ENCODE assay signal across 8 cellular contexts in genomic region chr10:35447693-35448407, GRCh38.
DNase-seq lines count a peak whose midpoint lies in the region; ATAC-seq and TF ChIP-seq lines count a peak whose summit lies in the region.

No MANE protein-coding gene starts in this region.

- CTCF ChIA-PET in naive thymus-derived CD4-positive, alpha-beta T cell (lab: Charles Lee) = interaction anchor here (0.9 to 1.0 kb wide), 2 partner anchors 9 to 115 kb away, joined by 3 read pairs; no protein-coding TSS in a partner anchor

- peak overlapping the region; percentile 65 for H3K27ac ChIP-seq in naive thymus-derived CD4-positive, alpha-beta T cell (ENCODE audit: low read depth, low read length)

- peaks cover 56 to 83% (median 80%) of the 10 kb centered on the region in 7 donors for H3K4me1 Mint-ChIP-seq in naive thymus-derived CD4-positive, alpha-beta T cell

- ATAC-seq in SK-N-SH treated with all-trans-retinoic acid at 6 μM for 48 hours = peak; percentile 87
- peak; percentile 78 for ATAC-seq in naive thymus-derived CD4-positive, alpha-beta T cell
- ATAC-seq in GM18867 (IDR thresholded peaks at IDR 0.05; ENCODE audit: unreplicated experiment) = no peak
- ATAC-seq in GM21367 (IDR thresholded peaks at IDR 0.05; ENCODE audit: unreplicated experiment) = no peak

- H3K4me3 ChIP-seq in naive thymus-derived CD4-positive, alpha-beta T cell (ENCODE audit: low read length) = peak overlapping the region; percentile 38

- H3K4me3 Mint-ChIP-seq in naive thymus-derived CD4-positive, alpha-beta T cell = peak overlapping the region; percentile 73 to 89 (median 82)

- intact Hi-C loops in naive thymus-derived CD4-positive, alpha-beta T cell (cut with micrococcal nuclease) = loop anchor here (1.0 to 10.0 kb wide), 4 partner anchors 11 to 323 kb away; partner anchors contain the start of genes CCNY (in 1 of the 2) and CREM (in 1 of the 2)

- H3K27ac Mint-ChIP-seq in naive thymus-derived CD4-positive, alpha-beta T cell = peak overlapping the region; percentile 91 to 99 (median 97)

- H3K36me3 ChIP-seq in naive thymus-derived CD4-positive, alpha-beta T cell (ENCODE audit: control insufficient read depth in 2 of 3, insufficient read depth in 3 of 3, low read length in 3 of 3) = peaks cover 0 to 4% (median 0%) of the 10 kb centered on the region in 3 experiments

- H3K9me3 Mint-ChIP-seq in naive thymus-derived CD4-positive, alpha-beta T cell = peaks cover 0 to 34% (median 22%) of the 10 kb centered on the region in 11 donors

- peaks cover 30 to 62% of the 10 kb centered on the region in 2 donors for H3K4me1 ChIP-seq in naive thymus-derived CD4-positive, alpha-beta T cell (ENCODE audit: control insufficient read depth in 2 of 2, insufficient read depth in 2 of 2, low read length in 2 of 2)

- peak; percentile 17 for DNase-seq in activated effector memory CD4-positive, alpha-beta T cell treated with Interleukin-2 at 50 U/mL for 16 hours
- DNase-seq in activated effector memory CD4-positive, alpha-beta T cell treated with anti-CD3 and anti-CD28 coated beads, Interleukin-2, amount 50 U/mL, for 16 hours = no peak
- DNase-seq in effector CD4-positive, alpha-beta T cell = peak; percentile 17
- peak in 7 of 9 donors; percentile 57 to 80 (median 73) for DNase-seq in naive thymus-derived CD4-positive, alpha-beta T cell
- no peak for DNase-seq in occipital lobe (lab: John Stamatoyannopoulos, UW)

- H3K27me3 ChIP-seq in naive thymus-derived CD4-positive, alpha-beta T cell (ENCODE audit: control insufficient read depth in 2 of 2, insufficient read depth in 2 of 2, low read length in 2 of 2) = no peaks in the 10 kb centered on the region

- POLR2A ChIA-PET in naive thymus-derived CD4-positive, alpha-beta T cell (lab: Charles Lee) = interaction anchor here (0.6 to 1.5 kb wide), 4 partner anchors 10 to 124 kb away, joined by 3 to 7 read pairs (median 3); no protein-coding TSS in a partner anchor

- H3K9me3 ChIP-seq in naive thymus-derived CD4-positive, alpha-beta T cell (ENCODE audit: control insufficient read depth in 2 of 3, low read length in 3 of 3) = peaks cover 4 to 29% (median 14%) of the 10 kb centered on the region in 3 experiments

- no peaks in the 10 kb centered on the region for H3K27me3 Mint-ChIP-seq in naive thymus-derived CD4-positive, alpha-beta T cell

- H3K36me3 Mint-ChIP-seq in naive thymus-derived CD4-positive, alpha-beta T cell = peaks cover 8 to 34% (median 18%) of the 10 kb centered on the region in 5 donors

TF ChIP-seq in SK-N-SH treated with all-trans-retinoic acid at 6 μM for 48 hours, 23 proteins besides CTCF, POLR2A, EP300 and RAD21:
- TF ChIP-seq RARB (CRISPR knock-in tag; IDR thresholded peaks at IDR 0.05) (no peak), ISL1 (CRISPR knock-in tag; IDR thresholded peaks at IDR 0.05) (peak; percentile 56), TCF4 (CRISPR knock-in tag; IDR thresholded peaks at IDR 0.05; ENCODE audit: borderline replicate concordance) (no peak), ZNF565 (CRISPR knock-in tag; conservative IDR thresholded peaks at IDR 0.05; ENCODE audit: low read depth) (no peak), TSHZ2 (CRISPR knock-in tag; IDR thresholded peaks at IDR 0.05) (no peak; the same call in 1 of the 2 replicates)

Comparison
In these comparisons a context has a peak if more than half of its experiments do, and no peak if none do; other contexts are left out.
1. DNase-seq: peak in activated effector memory CD4-positive, alpha-beta T cell treated with Interleukin-2 at 50 U/mL for 16 hours (single experiment), effector CD4-positive, alpha-beta T cell (single experiment) and naive thymus-derived CD4-positive, alpha-beta T cell (7 of 9); none in activated effector memory CD4-positive, alpha-beta T cell treated with anti-CD3 and anti-CD28 coated beads, Interleukin-2, amount 50 U/mL, for 16 hours (single experiment) and occipital lobe (single experiment).
2. ATAC-seq: peak in SK-N-SH treated with all-trans-retinoic acid at 6 μM for 48 hours (single experiment) and naive thymus-derived CD4-positive, alpha-beta T cell (single experiment); none in GM18867 (single experiment) and GM21367 (single experiment).